13 cellular contexts compared by ENCODE assay signal in the genomic region with DNA sequence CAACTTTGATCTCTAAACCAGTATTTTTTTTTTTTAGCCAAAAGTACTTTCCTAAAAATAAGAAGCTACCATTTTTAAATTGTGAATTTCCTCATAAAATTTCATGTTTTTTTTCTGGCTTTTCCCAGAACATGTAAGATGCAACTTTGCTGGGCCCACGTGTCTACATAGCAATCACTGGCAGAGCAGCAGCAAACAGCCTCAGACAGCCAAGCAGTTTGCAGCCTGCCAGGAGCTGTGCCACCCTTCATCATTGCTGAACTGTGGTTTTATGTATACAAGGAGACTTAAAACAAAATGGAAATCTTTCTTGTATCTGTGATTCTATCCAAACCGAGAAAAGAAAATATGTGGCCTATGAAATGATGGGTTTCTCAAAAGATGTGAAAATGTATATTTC.
A peak's percentile ranks its signal among the peaks of the same experiment; 100 is the strongest.
DNase-seq lines count a peak whose midpoint lies in the region; ATAC-seq lines count a peak whose summit lies in the region.
"Had no signal": no experiment of that assay in that cellular context is flagged by ENCODE, and none has a peak within 500 bp of the region (broad histone marks: within the 10 kb centered on the region; RNA-seq: fewer than 3 reads in every experiment).

No MANE protein-coding gene starts in this region.

- ATAC-seq in GM21825 (IDR thresholded peaks at IDR 0.05; ENCODE audit: unreplicated experiment) (no peak), HG02642 (IDR thresholded peaks at IDR 0.05; ENCODE audit: poor library complexity, unreplicated experiment) (no peak)

- DNase-seq in DMS53 (lab: John Stamatoyannopoulos, UW) (peak; percentile 37), DMS53 treated with DMSO at 0.1 percent for 48 hours (lab: John Stamatoyannopoulos, UW; ENCODE audit: unreplicated experiment) (no peak), NCI-H446 treated with DMSO at 0.1 percent for 48 hours (lab: John Stamatoyannopoulos, UW) (peak; percentile 79), cerebellar cortex (ENCODE audit: low spot score) (peak; percentile 71), posterior cingulate gyrus (peak in 9 of 10 donors; percentile 19 to 89 (median 50)), putamen (ENCODE audit: low spot score) (no peak)
- DNase-seq: DMS 273 treated with DMSO at 0.1 percent for 48 hours, KBM-7, NCI-H1105 treated with DMSO at 0.1 percent for 48 hours, NCI-H187, NCI-H526 treated with DMSO at 0.1 percent for 48 hours had no signal

- intact Hi-C loops in posterior cingulate gyrus (cut with DNase I), result no loop called here

Comparison
In these comparisons a context has a peak if more than half of its experiments do, and no peak if none do; other contexts are left out.
1. DNase-seq: peak in DMS53 (single experiment), NCI-H446 treated with DMSO at 0.1 percent for 48 hours (single experiment), cerebellar cortex (single experiment) and posterior cingulate gyrus (9 of 10); none in DMS53 treated with DMSO at 0.1 percent for 48 hours (single experiment) and putamen (single experiment).